ENCODE assay signal across 1 cellular context in the genomic region with DNA sequence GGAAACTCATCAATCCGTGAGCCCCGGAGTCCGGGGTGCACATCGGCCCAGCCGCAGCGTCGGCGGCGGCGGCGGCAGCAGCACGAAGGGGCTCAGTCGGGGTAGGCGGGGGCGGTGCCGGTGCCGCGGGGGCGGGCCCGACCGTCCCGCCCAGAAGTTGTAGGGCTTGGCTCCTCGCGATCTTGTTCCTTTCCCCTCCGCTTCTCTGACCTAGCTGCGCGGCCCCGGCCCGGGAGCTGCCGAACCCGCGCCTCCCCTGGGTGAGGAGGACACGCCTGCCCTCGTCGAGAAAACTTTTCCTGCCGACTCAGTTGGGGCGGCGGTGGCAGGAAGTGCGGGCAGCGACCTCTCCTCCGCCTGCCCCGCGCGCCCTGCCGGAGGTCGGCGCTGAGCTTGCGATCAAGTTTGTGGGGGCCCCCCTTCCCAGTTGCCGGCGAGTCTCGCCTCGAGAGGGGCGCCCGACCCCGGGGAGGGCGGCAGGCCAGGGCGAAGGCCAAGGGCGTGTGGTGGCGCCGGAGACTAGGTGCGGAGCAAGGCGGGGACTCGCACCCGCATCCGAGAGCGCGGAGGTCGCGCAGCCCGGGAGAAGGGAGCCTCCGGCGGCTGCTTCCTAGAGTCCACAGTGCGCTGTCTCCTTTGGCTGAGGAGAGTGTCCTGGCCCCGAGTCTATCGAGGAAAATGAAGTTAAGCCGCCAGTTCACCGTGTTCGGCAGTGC.
TF ChIP-seq lines count a peak whose summit lies in the region.

MAN2A1 (plus strand) TSS at position 188 of the 716 bp plus-strand sequence; CDS start at position 679, 491 bp downstream.

TF ChIP-seq in HepG2, 621 proteins besides CTCF, POLR2A, EP300 and RAD21 (continued from another document and continues in another):
- TF ChIP-seq ZFX (CRISPR knock-in tag; IDR thresholded peaks at IDR 0.05; ENCODE audit: low read depth) (peak; percentile 16; the same call in 1 of the 2 replicates), YEATS4 (CRISPR knock-in tag; IDR thresholded peaks at IDR 0.05; ENCODE audit: borderline replicate concordance) (peak; percentile 12; the same call in 1 of the 2 replicates), ZNF788 (CRISPR knock-in tag; IDR thresholded peaks at IDR 0.05; ENCODE audit: borderline replicate concordance) (no peak; the same call in 1 of the 2 replicates), ZNF337 (CRISPR knock-in tag; IDR thresholded peaks at IDR 0.05; ENCODE audit: borderline replicate concordance, low read depth) (peak; percentile 31), NCOA2 (CRISPR knock-in tag; IDR thresholded peaks at IDR 0.05) (no peak), SP2 (CRISPR knock-in tag; IDR thresholded peaks at IDR 0.05) (peak; percentile 27; the same call in 1 of the 2 replicates), ZNF430 (CRISPR knock-in tag; IDR thresholded peaks at IDR 0.05) (no peak), ARID4A (CRISPR knock-in tag; IDR thresholded peaks at IDR 0.05; ENCODE audit: borderline replicate concordance) (0 out of 2 replicates have a peak, but pooled peaks have one; percentile 2), GRHL1 (CRISPR knock-in tag; conservative IDR thresholded peaks at IDR 0.05) (no peak), GABPB1 (CRISPR knock-in tag; IDR thresholded peaks at IDR 0.05) (peak; percentile 43), CCAR2 (optimal IDR thresholded peaks at IDR 0.05; ENCODE audit: low read depth, low read length) (no peak), HDAC1 (CRISPR knock-in tag; IDR thresholded peaks at IDR 0.05) (peak; percentile 62), RFX5 (IDR thresholded peaks at IDR 0.05; ENCODE audit: low read depth, low read length) (no peak), ZNF577 (CRISPR knock-in tag; IDR thresholded peaks at IDR 0.05; ENCODE audit: borderline replicate concordance, low read depth) (no peak), ZNF589 (CRISPR knock-in tag; conservative IDR thresholded peaks at IDR 0.05) (no peak), SNAPC2 (CRISPR knock-in tag; IDR thresholded peaks at IDR 0.05) (no peak), PPARG (CRISPR knock-in tag; conservative IDR thresholded peaks at IDR 0.05) (no peak), ZFYVE20 (CRISPR knock-in tag; IDR thresholded peaks at IDR 0.05; ENCODE audit: borderline replicate concordance, low read depth) (no peak), ZNF782 (CRISPR knock-in tag; IDR thresholded peaks at IDR 0.05; ENCODE audit: borderline replicate concordance) (no peak), ZNF3 (CRISPR knock-in tag; IDR thresholded peaks at IDR 0.05) (no peak), ZNF691 (CRISPR knock-in tag; IDR thresholded peaks at IDR 0.05; ENCODE audit: borderline replicate concordance, low read depth) (no peak), HCFC1 (IDR thresholded peaks at IDR 0.05; ENCODE audit: low read depth, low read length) (no peak), ZNF761 (CRISPR knock-in tag; conservative IDR thresholded peaks at IDR 0.05) (no peak), SIN3A (IDR thresholded peaks at IDR 0.05; ENCODE audit: borderline replicate concordance, low read depth, low read length) (peak; percentile 14; the same call in 1 of the 2 replicates), ZNF772 (CRISPR knock-in tag; IDR thresholded peaks at IDR 0.05) (no peak), ZNF343 (CRISPR knock-in tag; IDR thresholded peaks at IDR 0.05) (no peak), STAT6 (CRISPR knock-in tag; IDR thresholded peaks at IDR 0.05; ENCODE audit: borderline replicate concordance) (no peak; the same call in 1 of the 2 replicates), GZF1 (CRISPR knock-in tag; IDR thresholded peaks at IDR 0.05) (peak; percentile 34; the same call in 1 of the 2 replicates)
- TF ChIP-seq, protein P1, sequence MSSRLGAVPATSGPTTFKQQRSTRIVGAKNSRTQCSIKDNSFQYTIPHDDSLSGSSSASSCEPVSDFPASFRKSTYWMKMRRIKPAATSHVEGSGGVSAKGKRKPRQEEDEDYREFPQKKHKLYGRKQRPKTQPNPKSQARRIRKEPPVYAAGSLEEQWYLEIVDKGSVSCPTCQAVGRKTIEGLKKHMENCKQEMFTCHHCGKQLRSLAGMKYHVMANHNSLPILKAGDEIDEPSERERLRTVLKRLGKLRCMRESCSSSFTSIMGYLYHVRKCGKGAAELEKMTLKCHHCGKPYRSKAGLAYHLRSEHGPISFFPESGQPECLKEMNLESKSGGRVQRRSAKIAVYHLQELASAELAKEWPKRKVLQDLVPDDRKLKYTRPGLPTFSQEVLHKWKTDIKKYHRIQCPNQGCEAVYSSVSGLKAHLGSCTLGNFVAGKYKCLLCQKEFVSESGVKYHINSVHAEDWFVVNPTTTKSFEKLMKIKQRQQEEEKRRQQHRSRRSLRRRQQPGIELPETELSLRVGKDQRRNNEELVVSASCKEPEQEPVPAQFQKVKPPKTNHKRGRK (CRISPR knock-in tag; IDR thresholded peaks at IDR 0.05): no peak
- TF ChIP-seq, protein P2, sequence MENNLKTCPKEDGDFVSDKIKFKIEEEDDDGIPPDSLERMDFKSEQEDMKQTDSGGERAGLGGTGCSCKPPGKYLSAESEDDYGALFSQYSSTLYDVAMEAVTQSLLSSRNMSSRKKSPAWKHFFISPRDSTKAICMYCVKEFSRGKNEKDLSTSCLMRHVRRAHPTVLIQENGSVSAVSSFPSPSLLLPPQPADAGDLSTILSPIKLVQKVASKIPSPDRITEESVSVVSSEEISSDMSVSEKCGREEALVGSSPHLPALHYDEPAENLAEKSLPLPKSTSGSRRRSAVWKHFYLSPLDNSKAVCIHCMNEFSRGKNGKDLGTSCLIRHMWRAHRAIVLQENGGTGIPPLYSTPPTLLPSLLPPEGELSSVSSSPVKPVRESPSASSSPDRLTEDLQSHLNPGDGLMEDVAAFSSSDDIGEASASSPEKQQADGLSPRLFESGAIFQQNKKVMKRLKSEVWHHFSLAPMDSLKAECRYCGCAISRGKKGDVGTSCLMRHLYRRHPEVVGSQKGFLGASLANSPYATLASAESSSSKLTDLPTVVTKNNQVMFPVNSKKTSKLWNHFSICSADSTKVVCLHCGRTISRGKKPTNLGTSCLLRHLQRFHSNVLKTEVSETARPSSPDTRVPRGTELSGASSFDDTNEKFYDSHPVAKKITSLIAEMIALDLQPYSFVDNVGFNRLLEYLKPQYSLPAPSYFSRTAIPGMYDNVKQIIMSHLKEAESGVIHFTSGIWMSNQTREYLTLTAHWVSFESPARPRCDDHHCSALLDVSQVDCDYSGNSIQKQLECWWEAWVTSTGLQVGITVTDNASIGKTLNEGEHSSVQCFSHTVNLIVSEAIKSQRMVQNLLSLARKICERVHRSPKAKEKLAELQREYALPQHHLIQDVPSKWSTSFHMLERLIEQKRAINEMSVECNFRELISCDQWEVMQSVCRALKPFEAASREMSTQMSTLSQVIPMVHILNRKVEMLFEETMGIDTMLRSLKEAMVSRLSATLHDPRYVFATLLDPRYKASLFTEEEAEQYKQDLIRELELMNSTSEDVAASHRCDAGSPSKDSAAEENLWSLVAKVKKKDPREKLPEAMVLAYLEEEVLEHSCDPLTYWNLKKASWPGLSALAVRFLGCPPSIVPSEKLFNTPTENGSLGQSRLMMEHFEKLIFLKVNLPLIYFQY (CRISPR knock-in tag; IDR thresholded peaks at IDR 0.05; ENCODE audit: borderline replicate concordance): no peak
- TF ChIP-seq, protein P3, sequence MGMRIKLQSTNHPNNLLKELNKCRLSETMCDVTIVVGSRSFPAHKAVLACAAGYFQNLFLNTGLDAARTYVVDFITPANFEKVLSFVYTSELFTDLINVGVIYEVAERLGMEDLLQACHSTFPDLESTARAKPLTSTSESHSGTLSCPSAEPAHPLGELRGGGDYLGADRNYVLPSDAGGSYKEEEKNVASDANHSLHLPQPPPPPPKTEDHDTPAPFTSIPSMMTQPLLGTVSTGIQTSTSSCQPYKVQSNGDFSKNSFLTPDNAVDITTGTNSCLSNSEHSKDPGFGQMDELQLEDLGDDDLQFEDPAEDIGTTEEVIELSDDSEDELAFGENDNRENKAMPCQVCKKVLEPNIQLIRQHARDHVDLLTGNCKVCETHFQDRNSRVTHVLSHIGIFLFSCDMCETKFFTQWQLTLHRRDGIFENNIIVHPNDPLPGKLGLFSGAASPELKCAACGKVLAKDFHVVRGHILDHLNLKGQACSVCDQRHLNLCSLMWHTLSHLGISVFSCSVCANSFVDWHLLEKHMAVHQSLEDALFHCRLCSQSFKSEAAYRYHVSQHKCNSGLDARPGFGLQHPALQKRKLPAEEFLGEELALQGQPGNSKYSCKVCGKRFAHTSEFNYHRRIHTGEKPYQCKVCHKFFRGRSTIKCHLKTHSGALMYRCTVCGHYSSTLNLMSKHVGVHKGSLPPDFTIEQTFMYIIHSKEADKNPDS (CRISPR knock-in tag; IDR thresholded peaks at IDR 0.05): no peak
- TF ChIP-seq, protein P4, sequence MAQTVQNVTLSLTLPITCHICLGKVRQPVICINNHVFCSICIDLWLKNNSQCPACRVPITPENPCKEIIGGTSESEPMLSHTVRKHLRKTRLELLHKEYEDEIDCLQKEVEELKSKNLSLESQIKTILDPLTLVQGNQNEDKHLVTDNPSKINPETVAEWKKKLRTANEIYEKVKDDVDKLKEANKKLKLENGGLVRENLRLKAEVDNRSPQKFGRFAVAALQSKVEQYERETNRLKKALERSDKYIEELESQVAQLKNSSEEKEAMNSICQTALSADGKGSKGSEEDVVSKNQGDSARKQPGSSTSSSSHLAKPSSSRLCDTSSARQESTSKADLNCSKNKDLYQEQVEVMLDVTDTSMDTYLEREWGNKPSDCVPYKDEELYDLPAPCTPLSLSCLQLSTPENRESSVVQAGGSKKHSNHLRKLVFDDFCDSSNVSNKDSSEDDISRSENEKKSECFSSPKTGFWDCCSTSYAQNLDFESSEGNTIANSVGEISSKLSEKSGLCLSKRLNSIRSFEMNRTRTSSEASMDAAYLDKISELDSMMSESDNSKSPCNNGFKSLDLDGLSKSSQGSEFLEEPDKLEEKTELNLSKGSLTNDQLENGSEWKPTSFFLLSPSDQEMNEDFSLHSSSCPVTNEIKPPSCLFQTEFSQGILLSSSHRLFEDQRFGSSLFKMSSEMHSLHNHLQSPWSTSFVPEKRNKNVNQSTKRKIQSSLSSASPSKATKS (CRISPR knock-in tag; IDR thresholded peaks at IDR 0.05): no peak
- TF ChIP-seq, protein P5, sequence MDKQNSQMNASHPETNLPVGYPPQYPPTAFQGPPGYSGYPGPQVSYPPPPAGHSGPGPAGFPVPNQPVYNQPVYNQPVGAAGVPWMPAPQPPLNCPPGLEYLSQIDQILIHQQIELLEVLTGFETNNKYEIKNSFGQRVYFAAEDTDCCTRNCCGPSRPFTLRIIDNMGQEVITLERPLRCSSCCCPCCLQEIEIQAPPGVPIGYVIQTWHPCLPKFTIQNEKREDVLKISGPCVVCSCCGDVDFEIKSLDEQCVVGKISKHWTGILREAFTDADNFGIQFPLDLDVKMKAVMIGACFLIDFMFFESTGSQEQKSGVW (CRISPR knock-in tag; IDR thresholded peaks at IDR 0.05; ENCODE audit: borderline replicate concordance): no peak
